2 cellular contexts compared by ENCODE assay signal in the genomic region with DNA sequence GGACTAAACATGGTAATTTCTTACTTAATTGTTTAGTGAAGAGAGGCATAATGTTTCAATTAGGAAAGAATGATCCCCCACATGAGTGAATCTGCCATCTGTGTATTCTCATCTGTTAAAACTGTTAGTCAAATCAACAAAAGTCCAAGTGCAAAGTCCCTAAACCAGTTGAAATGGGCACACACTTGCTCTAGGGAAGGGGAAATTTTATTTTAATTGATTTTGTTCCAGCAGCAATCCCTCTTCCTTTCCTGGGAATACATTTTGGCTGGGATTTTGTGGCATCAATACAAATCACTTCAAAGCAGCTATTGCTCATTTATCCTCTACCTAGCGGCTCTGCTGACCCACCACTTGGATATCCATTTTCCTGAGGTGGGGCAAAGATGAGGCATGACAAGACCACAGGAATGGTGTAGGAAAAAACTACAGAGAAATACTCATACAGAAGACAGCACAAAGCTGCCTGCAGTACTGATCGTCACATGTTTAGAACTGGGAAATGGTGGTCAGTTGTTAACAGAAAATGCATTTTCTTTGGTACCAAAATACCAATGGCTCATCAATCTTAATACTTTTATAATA.
TF ChIP-seq lines count a peak whose summit lies in the region.

No MANE protein-coding gene starts in this region.

TF ChIP-seq in WTC11, 78 proteins besides CTCF, POLR2A, EP300 and RAD21:
- TF ChIP-seq, protein P1, sequence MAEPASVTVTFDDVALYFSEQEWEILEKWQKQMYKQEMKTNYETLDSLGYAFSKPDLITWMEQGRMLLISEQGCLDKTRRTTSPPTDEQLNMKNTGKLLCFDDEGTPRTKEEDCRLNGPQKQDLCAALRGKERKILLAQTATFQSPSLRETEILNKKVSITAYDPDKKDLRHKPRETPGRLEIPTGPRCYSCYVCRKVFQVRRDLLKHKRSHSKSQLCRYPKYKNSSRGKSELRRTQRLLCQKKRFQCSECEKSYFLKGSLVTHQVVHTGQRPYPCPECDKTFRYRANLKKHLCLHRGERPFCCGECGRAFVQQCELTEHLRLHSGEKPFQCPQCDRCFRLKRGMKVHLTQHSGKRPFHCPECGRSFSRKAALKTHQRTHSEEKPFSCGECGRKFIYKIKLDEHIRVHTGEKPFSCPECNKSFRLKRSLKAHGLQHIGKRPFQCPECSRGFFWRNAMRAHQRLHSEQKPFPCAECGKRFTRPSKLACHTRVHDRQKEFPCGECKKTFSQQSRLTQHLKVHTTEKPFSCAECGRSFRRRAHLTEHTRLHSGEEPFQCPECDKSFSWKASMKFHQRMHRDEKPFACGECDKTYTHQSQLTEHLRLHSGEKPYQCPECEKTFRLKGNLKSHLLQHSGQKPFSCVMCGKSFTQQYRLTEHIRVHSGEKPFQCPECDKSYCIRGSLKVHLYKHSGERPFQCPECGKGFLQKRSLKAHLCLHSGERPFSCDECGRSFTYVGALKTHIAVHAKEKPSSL (CRISPR knock-in tag; conservative IDR thresholded peaks at IDR 0.05) = peak; percentile 85
- TF ChIP-seq, protein P2, sequence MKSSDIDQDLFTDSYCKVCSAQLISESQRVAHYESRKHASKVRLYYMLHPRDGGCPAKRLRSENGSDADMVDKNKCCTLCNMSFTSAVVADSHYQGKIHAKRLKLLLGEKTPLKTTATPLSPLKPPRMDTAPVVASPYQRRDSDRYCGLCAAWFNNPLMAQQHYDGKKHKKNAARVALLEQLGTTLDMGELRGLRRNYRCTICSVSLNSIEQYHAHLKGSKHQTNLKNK (CRISPR knock-in tag; IDR thresholded peaks at IDR 0.05) = peak; percentile 75
- TF ChIP-seq NFATC4 (CRISPR knock-in tag; IDR thresholded peaks at IDR 0.05) = 0 out of 2 replicates have a peak, but pooled peaks have one; percentile 7
- TF ChIP-seq, protein P3, sequence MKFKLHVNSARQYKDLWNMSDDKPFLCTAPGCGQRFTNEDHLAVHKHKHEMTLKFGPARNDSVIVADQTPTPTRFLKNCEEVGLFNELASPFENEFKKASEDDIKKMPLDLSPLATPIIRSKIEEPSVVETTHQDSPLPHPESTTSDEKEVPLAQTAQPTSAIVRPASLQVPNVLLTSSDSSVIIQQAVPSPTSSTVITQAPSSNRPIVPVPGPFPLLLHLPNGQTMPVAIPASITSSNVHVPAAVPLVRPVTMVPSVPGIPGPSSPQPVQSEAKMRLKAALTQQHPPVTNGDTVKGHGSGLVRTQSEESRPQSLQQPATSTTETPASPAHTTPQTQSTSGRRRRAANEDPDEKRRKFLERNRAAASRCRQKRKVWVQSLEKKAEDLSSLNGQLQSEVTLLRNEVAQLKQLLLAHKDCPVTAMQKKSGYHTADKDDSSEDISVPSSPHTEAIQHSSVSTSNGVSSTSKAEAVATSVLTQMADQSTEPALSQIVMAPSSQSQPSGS (CRISPR knock-in tag; IDR thresholded peaks at IDR 0.05; ENCODE audit: borderline replicate concordance, low read depth) = no peak
- TF ChIP-seq ZNF416 (CRISPR knock-in tag; IDR thresholded peaks at IDR 0.05) = peak; percentile 82; the same call in 1 of the 2 replicates
- no peak for TF ChIP-seq ZNF232 (CRISPR knock-in tag; IDR thresholded peaks at IDR 0.05)
- TF ChIP-seq SMAD4 (CRISPR knock-in tag; IDR thresholded peaks at IDR 0.05) = no peak
- TF ChIP-seq, protein P4, sequence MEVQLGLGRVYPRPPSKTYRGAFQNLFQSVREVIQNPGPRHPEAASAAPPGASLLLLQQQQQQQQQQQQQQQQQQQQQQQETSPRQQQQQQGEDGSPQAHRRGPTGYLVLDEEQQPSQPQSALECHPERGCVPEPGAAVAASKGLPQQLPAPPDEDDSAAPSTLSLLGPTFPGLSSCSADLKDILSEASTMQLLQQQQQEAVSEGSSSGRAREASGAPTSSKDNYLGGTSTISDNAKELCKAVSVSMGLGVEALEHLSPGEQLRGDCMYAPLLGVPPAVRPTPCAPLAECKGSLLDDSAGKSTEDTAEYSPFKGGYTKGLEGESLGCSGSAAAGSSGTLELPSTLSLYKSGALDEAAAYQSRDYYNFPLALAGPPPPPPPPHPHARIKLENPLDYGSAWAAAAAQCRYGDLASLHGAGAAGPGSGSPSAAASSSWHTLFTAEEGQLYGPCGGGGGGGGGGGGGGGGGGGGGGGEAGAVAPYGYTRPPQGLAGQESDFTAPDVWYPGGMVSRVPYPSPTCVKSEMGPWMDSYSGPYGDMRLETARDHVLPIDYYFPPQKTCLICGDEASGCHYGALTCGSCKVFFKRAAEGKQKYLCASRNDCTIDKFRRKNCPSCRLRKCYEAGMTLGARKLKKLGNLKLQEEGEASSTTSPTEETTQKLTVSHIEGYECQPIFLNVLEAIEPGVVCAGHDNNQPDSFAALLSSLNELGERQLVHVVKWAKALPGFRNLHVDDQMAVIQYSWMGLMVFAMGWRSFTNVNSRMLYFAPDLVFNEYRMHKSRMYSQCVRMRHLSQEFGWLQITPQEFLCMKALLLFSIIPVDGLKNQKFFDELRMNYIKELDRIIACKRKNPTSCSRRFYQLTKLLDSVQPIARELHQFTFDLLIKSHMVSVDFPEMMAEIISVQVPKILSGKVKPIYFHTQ (CRISPR knock-in tag; IDR thresholded peaks at IDR 0.05) = peak; percentile 34; the same call in 1 of the 2 replicates

TF ChIP-seq in liver, 16 proteins besides CTCF, POLR2A, EP300 and RAD21 (continued from another document):
- TF ChIP-seq GABPA (IDR thresholded peaks at IDR 0.05 in 1 of 2, conservative IDR thresholded peaks at IDR 0.05 in 1 of 2) = no peak
- peak; percentile 17 for TF ChIP-seq HNF4G (IDR thresholded peaks at IDR 0.05)
